1 cellular context compared by ENCODE assay signal in genomic region chr1:183473286-183473536, GRCh38.
TF ChIP-seq lines count a peak whose summit lies in the region.

No MANE protein-coding gene starts in this region.

TF ChIP-seq in endothelial cell of umbilical vein, 7 proteins besides CTCF, POLR2A, EP300 and RAD21:
- TF ChIP-seq EZH2 (IDR thresholded peaks at IDR 0.05; ENCODE audit: borderline replicate concordance, low read depth, low read length, severe bottlenecking), result no peak
- no peak for TF ChIP-seq MAX (IDR thresholded peaks at IDR 0.05; ENCODE audit: insufficient read depth, insufficient read length)
- TF ChIP-seq FOS (IDR thresholded peaks at IDR 0.05; ENCODE audit: borderline replicate concordance, insufficient read depth, low read length), result no peak
- no peak for TF ChIP-seq MYC (IDR thresholded peaks at IDR 0.05; ENCODE audit: low read depth, low read length)
- no peak for TF ChIP-seq POLR2AphosphoS5 (IDR thresholded peaks at IDR 0.05; ENCODE audit: insufficient read depth, low read depth, low read length)
- TF ChIP-seq JUN (IDR thresholded peaks at IDR 0.05; ENCODE audit: borderline replicate concordance, insufficient read depth, insufficient read length, low read depth), result no peak
- TF ChIP-seq GATA2 (IDR thresholded peaks at IDR 0.05; ENCODE audit: insufficient read depth, insufficient read length, low read depth, low read length), result no peak
